ENCODE assay signal across 9 cellular contexts in the genomic region with DNA sequence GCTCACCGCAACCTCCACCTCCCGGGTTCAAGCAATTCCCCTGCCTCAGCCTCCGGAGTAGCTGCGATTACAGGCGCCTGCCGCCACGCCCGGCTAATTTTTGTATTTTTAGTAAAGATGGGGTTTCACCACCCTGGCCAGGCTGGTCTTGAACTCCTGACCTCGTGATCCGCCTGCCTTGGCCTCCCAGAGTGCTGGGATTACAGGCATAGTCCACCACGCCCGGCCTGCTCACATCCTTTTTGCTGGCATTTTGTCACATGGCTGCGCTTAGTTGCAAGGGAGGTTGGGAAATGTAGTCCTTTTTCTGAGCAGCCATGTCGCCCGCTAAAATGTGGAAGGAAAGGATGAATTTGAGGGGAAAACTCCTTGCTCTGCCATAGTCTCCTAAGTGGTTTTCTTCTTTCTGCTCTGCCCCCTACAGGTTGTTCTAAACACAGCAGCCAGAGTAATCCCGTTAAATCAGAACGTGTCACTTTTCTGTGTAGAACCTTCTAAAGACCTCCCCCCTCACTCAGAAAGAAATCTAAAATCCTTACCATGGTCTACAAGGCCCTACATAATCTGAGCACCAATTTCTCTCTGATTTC. TPM values are rescaled to one million over a fixed set of nuclear protein-coding genes. Genes with fewer than 3 reads are reported as not detected.
DNase-seq lines count a peak whose midpoint lies in the region; ATAC-seq lines count a peak whose summit lies in the region.
"Had no signal": no experiment of that assay in that cellular context is flagged by ENCODE, and none has a peak within 500 bp of the region (broad histone marks: within the 10 kb centered on the region; RNA-seq: fewer than 3 reads in every experiment).

No MANE protein-coding gene starts in this region.

- H3K9me3 Mint-ChIP-seq in activated CD4-positive, alpha-beta memory T cell treated with anti-CD3 and anti-CD28 coated beads for 36 hours: no peaks in the 10 kb centered on the region
- no peaks in the 10 kb centered on the region for H3K9me3 Mint-ChIP-seq in activated CD4-positive, alpha-beta memory T cell treated with anti-CD3 and anti-CD28 coated beads, Interleukin-2, amount 10 ng/mL, durations not matched to agents 7 days and 5 days

- CTCF ChIA-PET in activated CD4-positive, alpha-beta memory T cell treated with anti-CD3 and anti-CD28 coated beads for 36 hours (lab: Charles Lee): interaction anchor here (1.0 to 1.6 kb wide), 4 partner anchors 9 to 56 kb away, joined by 3 to 5 read pairs (median 4); no protein-coding TSS in a partner anchor
- CTCF ChIA-PET in activated CD4-positive, alpha-beta memory T cell treated with anti-CD3 and anti-CD28 coated beads, Interleukin-2, amount 10 ng/mL, durations not matched to agents 7 days and 5 days (lab: Charles Lee): no interaction called here

- H3K4me3 Mint-ChIP-seq in activated CD4-positive, alpha-beta memory T cell treated with anti-CD3 and anti-CD28 coated beads for 36 hours: no peak overlapping the region
- no peak overlapping the region for H3K4me3 Mint-ChIP-seq in activated CD4-positive, alpha-beta memory T cell treated with anti-CD3 and anti-CD28 coated beads, Interleukin-2, amount 10 ng/mL, durations not matched to agents 7 days and 5 days
- H3K4me3 Mint-ChIP-seq: activated naive CD8-positive, alpha-beta T cell had no signal

- H3K27me3 Mint-ChIP-seq in activated CD4-positive, alpha-beta memory T cell treated with anti-CD3 and anti-CD28 coated beads for 36 hours: peaks cover 34% of the 10 kb centered on the region
- H3K27me3 Mint-ChIP-seq in activated CD4-positive, alpha-beta memory T cell treated with anti-CD3 and anti-CD28 coated beads, Interleukin-2, amount 10 ng/mL, durations not matched to agents 7 days and 5 days: peaks cover 25% of the 10 kb centered on the region

- H3K36me3 Mint-ChIP-seq in activated CD4-positive, alpha-beta memory T cell treated with anti-CD3 and anti-CD28 coated beads for 36 hours: no peaks in the 10 kb centered on the region
- H3K36me3 Mint-ChIP-seq in activated CD4-positive, alpha-beta memory T cell treated with anti-CD3 and anti-CD28 coated beads, Interleukin-2, amount 10 ng/mL, durations not matched to agents 7 days and 5 days (ENCODE audit: low read depth): no peaks in the 10 kb centered on the region
- H3K36me3 Mint-ChIP-seq: activated naive CD8-positive, alpha-beta T cell had no signal

- DNase-seq in activated CD4-positive, alpha-beta memory T cell treated with anti-CD3 and anti-CD28 coated beads for 36 hours: peak; percentile 48
- DNase-seq in activated CD4-positive, alpha-beta memory T cell treated with anti-CD3 and anti-CD28 coated beads, Interleukin-2, amount 10 ng/mL, durations not matched to agents 7 days and 5 days: no peak
- DNase-seq in NCI-H774 (lab: John Stamatoyannopoulos, UW) (peak; percentile 28), cerebellar cortex (ENCODE audit: low spot score) (peak; percentile 89), kidney glomerular epithelial cell (lab: John Stamatoyannopoulos, UW) (peak; percentile 27), stromal cell of bone marrow (ENCODE audit: low read depth) (peak; percentile 68), SW480 (ENCODE audit: low spot score) (no peak)

- H3K27ac Mint-ChIP-seq in activated CD4-positive, alpha-beta memory T cell treated with anti-CD3 and anti-CD28 coated beads for 36 hours: no peak overlapping the region
- no peak overlapping the region for H3K27ac Mint-ChIP-seq in activated CD4-positive, alpha-beta memory T cell treated with anti-CD3 and anti-CD28 coated beads, Interleukin-2, amount 10 ng/mL, durations not matched to agents 7 days and 5 days
- H3K27ac Mint-ChIP-seq: activated naive CD8-positive, alpha-beta T cell had no signal

- no peaks in the 10 kb centered on the region for H3K4me1 Mint-ChIP-seq in activated CD4-positive, alpha-beta memory T cell treated with anti-CD3 and anti-CD28 coated beads for 36 hours (ENCODE audit: low read depth)
- H3K4me1 Mint-ChIP-seq in activated CD4-positive, alpha-beta memory T cell treated with anti-CD3 and anti-CD28 coated beads, Interleukin-2, amount 10 ng/mL, durations not matched to agents 7 days and 5 days: no peaks in the 10 kb centered on the region

- intact Hi-C loops in activated CD4-positive, alpha-beta memory T cell treated with anti-CD3 and anti-CD28 coated beads for 36 hours (cut with micrococcal nuclease): loop anchor here (1.0 kb wide), 1 partner anchor 54 kb away; no protein-coding TSS in a partner anchor

- no peak for ATAC-seq in HG03457 (IDR thresholded peaks at IDR 0.05; ENCODE audit: unreplicated experiment)

- POLR2A ChIA-PET in activated CD4-positive, alpha-beta memory T cell treated with anti-CD3 and anti-CD28 coated beads for 36 hours (lab: Charles Lee): no interaction called here
- POLR2A ChIA-PET in activated CD4-positive, alpha-beta memory T cell treated with anti-CD3 and anti-CD28 coated beads, Interleukin-2, amount 10 ng/mL, durations not matched to agents 7 days and 5 days (lab: Charles Lee): no interaction called here

RNA-seq across cellular contexts. Expression of gene HSPA9, which starts 57.8 kb away (rescaled TPM):
- total RNA-seq in activated CD4-positive, alpha-beta memory T cell treated with anti-CD3 and anti-CD28 coated beads for 36 hours: 100 to 1,000 TPM; 358 to 368 TPM
- 100 to 1,000 TPM; 205 to 217 TPM for total RNA-seq in activated CD4-positive, alpha-beta memory T cell treated with anti-CD3 and anti-CD28 coated beads, Interleukin-2, amount 10 ng/mL, durations not matched to agents 7 days and 5 days

Comparison
In these comparisons a context has a peak if more than half of its experiments do, and no peak if none do; other contexts are left out.
1. DNase-seq: peak in activated CD4-positive, alpha-beta memory T cell treated with anti-CD3 and anti-CD28 coated beads for 36 hours (single experiment), NCI-H774 (single experiment), cerebellar cortex (single experiment), kidney glomerular epithelial cell (single experiment) and stromal cell of bone marrow (single experiment); none in activated CD4-positive, alpha-beta memory T cell treated with anti-CD3 and anti-CD28 coated beads, Interleukin-2, amount 10 ng/mL, durations not matched to agents 7 days and 5 days (single experiment) and SW480 (single experiment).